ENCODE assay signal across 1 cellular context in genomic region chr12:108560321-108560721, GRCh38.
A peak's percentile ranks its signal among the peaks of the same experiment; 100 is the strongest.
TF ChIP-seq lines count a peak whose summit lies in the region.

No MANE protein-coding gene starts in this region.

TF ChIP-seq in K562, 482 proteins besides CTCF, POLR2A, EP300 and RAD21:
- 0 out of 2 replicates have a peak, but pooled peaks have one; percentile 34 for TF ChIP-seq ATF4 (CRISPR knock-in tag; IDR thresholded peaks at IDR 0.05)
- 0 out of 2 replicates have a peak, but pooled peaks have one; percentile 3 for TF ChIP-seq SIN3B (IDR thresholded peaks at IDR 0.05; ENCODE audit: low read depth)
- 0 out of 4 replicates have a peak, but pooled peaks of 1 of the 2 experiments have one; percentile 12 for TF ChIP-seq ZMIZ1 (IDR thresholded peaks at IDR 0.05; ENCODE audit: low read depth in 2 of 2, low read length in 2 of 2)
- peak; percentile 67 for TF ChIP-seq CEBPB (tag; IDR thresholded peaks at IDR 0.05)
- peak; percentile 53; the same call in 1 of the 2 replicates for TF ChIP-seq LEF1 (IDR thresholded peaks at IDR 0.05)
- peak; percentile 21; the same call in 1 of the 2 replicates for TF ChIP-seq ZFX (CRISPR knock-in tag; IDR thresholded peaks at IDR 0.05)
- TF ChIP-seq ZNF766 (CRISPR knock-in tag; conservative IDR thresholded peaks at IDR 0.05), result 0 out of 2 replicates have a peak, but pooled peaks have one; percentile 49
- TF ChIP-seq SMARCA4 (IDR thresholded peaks at IDR 0.05), result peak; percentile 16; the same call in 1 of the 2 replicates
- TF ChIP-seq, protein P1, sequence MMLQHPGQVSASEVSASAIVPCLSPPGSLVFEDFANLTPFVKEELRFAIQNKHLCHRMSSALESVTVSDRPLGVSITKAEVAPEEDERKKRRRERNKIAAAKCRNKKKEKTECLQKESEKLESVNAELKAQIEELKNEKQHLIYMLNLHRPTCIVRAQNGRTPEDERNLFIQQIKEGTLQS (IDR thresholded peaks at IDR 0.05), result peak; percentile 82
- TF ChIP-seq, protein P1 (CRISPR knock-in tag; conservative IDR thresholded peaks at IDR 0.05), result no peak
- TF ChIP-seq POLR2H (tag; IDR thresholded peaks at IDR 0.05; ENCODE audit: low read depth), result peak; percentile 73
- TF ChIP-seq XRCC3 (IDR thresholded peaks at IDR 0.05), result no peak
- TF ChIP-seq ESRRB (CRISPR knock-in tag; IDR thresholded peaks at IDR 0.05; ENCODE audit: borderline replicate concordance), result no peak
- no peak for TF ChIP-seq BCLAF1 (IDR thresholded peaks at IDR 0.05; ENCODE audit: borderline replicate concordance in 1 of 2, control insufficient read depth in 1 of 2, low read depth in 2 of 2, low read length in 1 of 2)
- TF ChIP-seq CEBPG (CRISPR knock-in tag; IDR thresholded peaks at IDR 0.05), result peak; percentile 87
- TF ChIP-seq CEBPG (tag; conservative IDR thresholded peaks at IDR 0.05 in 1 of 2, IDR thresholded peaks at IDR 0.05 in 1 of 2), result peak; percentile 77 to 95
